In genomic region chr20:59725476-59726119, GRCh38 we compare ENCODE assay signal across 19 cellular contexts.
"Had no signal": no experiment of that assay in that cellular context is flagged by ENCODE, and none has a peak within 500 bp of the region (broad histone marks: within the 10 kb centered on the region; RNA-seq: fewer than 3 reads in every experiment).

No MANE protein-coding gene starts in this region.

- ATAC-seq: sciatic nerve had no signal

- DNase-seq: activated CD4-positive, alpha-beta memory T cell treated with anti-CD3 and anti-CD28 coated beads, Interleukin-2, amount 10 ng/mL, durations not matched to agents 7 days and 5 days; activated CD4-positive, alpha-beta T cell treated with anti-CD3 and anti-CD28 coated beads for 1 hour; activated gamma-delta T cell; activated T-cell treated with anti-CD3 and anti-CD28 coated beads, Interleukin-2, amount 50 U/mL, for 48 hours; amniotic stem cell; caudate nucleus; cortex of kidney; effector CD8-positive, alpha-beta T cell; foreskin fibroblast; glutamatergic neuron; hypothalamus; kidney glomerular epithelial cell; midbrain; stomach; T-helper 9 cell had no signal

- H3K4me3 Mint-ChIP-seq: activated CD4-positive, alpha-beta memory T cell treated with anti-CD3 and anti-CD28 coated beads, Interleukin-2, amount 10 ng/mL, durations not matched to agents 7 days and 5 days; activated naive CD8-positive, alpha-beta T cell; neural crest cell had no signal

- H3K4me3 ChIP-seq: stomach, thoracic aorta had no signal

- H3K4me1 Mint-ChIP-seq: activated CD4-positive, alpha-beta memory T cell treated with anti-CD3 and anti-CD28 coated beads, Interleukin-2, amount 10 ng/mL, durations not matched to agents 7 days and 5 days; neural crest cell had no signal

- H3K27ac ChIP-seq: stomach, thoracic aorta had no signal

- H3K27ac Mint-ChIP-seq: activated CD4-positive, alpha-beta memory T cell treated with anti-CD3 and anti-CD28 coated beads, Interleukin-2, amount 10 ng/mL, durations not matched to agents 7 days and 5 days; activated naive CD8-positive, alpha-beta T cell had no signal

- H3K9me3 Mint-ChIP-seq: activated CD4-positive, alpha-beta memory T cell treated with anti-CD3 and anti-CD28 coated beads, Interleukin-2, amount 10 ng/mL, durations not matched to agents 7 days and 5 days; neural crest cell had no signal

- H3K9me3 ChIP-seq: stomach, thoracic aorta had no signal

- H3K36me3 ChIP-seq: stomach, thoracic aorta had no signal

- H3K36me3 Mint-ChIP-seq: activated naive CD8-positive, alpha-beta T cell had no signal
